Comparison of ENCODE assay signal across 16 cellular contexts in the genomic region with DNA sequence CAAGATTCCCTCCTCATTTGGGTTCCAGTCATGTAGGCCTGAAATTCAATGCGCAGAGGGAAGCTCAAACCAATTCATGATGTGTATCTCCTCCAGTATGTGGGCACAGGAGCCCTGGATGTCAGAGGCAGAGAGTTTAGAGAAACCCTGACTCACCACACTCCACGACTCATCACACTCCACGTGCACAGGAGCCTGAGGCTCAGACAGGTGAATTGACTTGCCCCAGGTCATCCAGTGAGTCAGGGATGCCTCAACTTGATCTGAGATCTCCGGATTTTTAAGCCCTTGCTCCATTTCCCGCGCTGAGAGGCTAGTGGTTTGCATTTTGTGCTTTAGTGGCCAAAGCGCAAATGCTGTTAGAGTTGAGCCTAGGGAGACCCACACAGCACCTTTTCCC.
"Had no signal": no experiment of that assay in that cellular context is flagged by ENCODE, and none has a peak within 500 bp of the region (broad histone marks: within the 10 kb centered on the region; RNA-seq: fewer than 3 reads in every experiment).

No MANE protein-coding gene starts in this region.

- DNase-seq: activated CD8-positive, alpha-beta memory T cell treated with anti-CD3 and anti-CD28 coated beads, Interleukin-2, amount 50 U/mL, for 48 hours; activated naive CD4-positive, alpha-beta T cell treated with Interleukin-2 at 50 U/mL for 16 hours; activated naive CD8-positive, alpha-beta T cell treated with anti-CD3 and anti-CD28 coated beads for 36 hours; activated T-cell treated with anti-CD3 and anti-CD28 coated beads, Interleukin-2, amount 50 U/mL, for 48 hours; colonic mucosa; foreskin fibroblast; kidney; left ventricle myocardium inferior; right cardiac atrium; stimulated activated CD4-positive, alpha-beta T cell treated with anti-CD3 and anti-CD28 coated beads, Interleukin-2, amount 100 ng/mL, for 24 hours; stomach; uterus had no signal

- H3K9ac ChIP-seq: parathyroid adenoma had no signal

- H3K9me3 ChIP-seq: colonic mucosa, left ventricle myocardium inferior, stomach, suprapubic skin, tibial nerve, uterus had no signal

- H3K36me3 ChIP-seq: colonic mucosa, left ventricle myocardium inferior, stomach, suprapubic skin, tibial nerve, uterus had no signal

- H3K79me2 ChIP-seq: parathyroid adenoma had no signal

- ATAC-seq: right cardiac atrium; stimulated activated memory B cell treated with anti-CD40 and anti-IgM and Interleukin-4, amounts not matched to agents 10 μg/mL and 1 μg/mL and 100 μg/mL, for 72 hours had no signal

- H3K4me3 ChIP-seq: colonic mucosa, left ventricle myocardium inferior, stomach, suprapubic skin, tibial nerve, uterus had no signal

- H3K27me3 ChIP-seq: colonic mucosa, suprapubic skin, tibial nerve, uterus had no signal

- H3K27ac ChIP-seq: colonic mucosa, left ventricle myocardium inferior, parathyroid adenoma, stomach, suprapubic skin, tibial nerve, uterus had no signal

- H2AFZ ChIP-seq: parathyroid adenoma had no signal

- H3K4me1 ChIP-seq: colonic mucosa, left ventricle myocardium inferior, parathyroid adenoma, stomach, suprapubic skin, tibial nerve, uterus had no signal
